Comparison of ENCODE assay signal across 8 cellular contexts in the genomic region with DNA sequence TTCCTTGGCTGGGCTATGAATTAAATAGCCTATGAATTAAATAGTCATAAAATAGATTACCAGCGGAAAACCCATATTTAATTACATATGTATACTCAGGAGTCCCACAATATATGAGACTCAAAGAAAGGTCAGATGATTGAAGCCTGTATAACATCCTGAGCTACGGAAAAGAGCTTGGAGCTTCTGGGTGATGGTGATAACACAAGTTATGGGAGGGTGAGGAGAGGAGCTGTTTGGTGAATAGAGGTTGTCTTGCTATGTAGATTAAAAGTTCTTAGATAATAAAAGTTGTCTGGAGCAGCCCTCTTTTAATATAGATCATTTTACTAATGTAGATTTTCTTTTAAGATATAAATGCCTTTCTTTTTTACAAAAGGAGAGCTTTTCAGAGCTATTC. TPM values are rescaled to one million over a fixed set of nuclear protein-coding genes. Genes with fewer than 3 reads are reported as not detected.
DNase-seq lines count a peak whose midpoint lies in the region; ATAC-seq, FAIRE-seq and TF ChIP-seq lines count a peak whose summit lies in the region.

No MANE protein-coding gene starts in this region.

- no peaks in the 10 kb centered on the region for H3K27me3 ChIP-seq in left ventricle myocardium inferior (ENCODE audit: low read depth)
- no peaks in the 10 kb centered on the region; a peak in 1 of 5 replicates for H3K27me3 ChIP-seq in K562 (ENCODE audit: control insufficient read depth in 2 of 2, insufficient read depth in 2 of 2, low read length in 2 of 2)
- H3K27me3 ChIP-seq in mucosa of rectum (ENCODE audit: control insufficient read depth in 2 of 2, insufficient read depth in 2 of 2, low read length in 2 of 2): no peaks in the 10 kb centered on the region
- H3K27me3 ChIP-seq in uterus: no peaks in the 10 kb centered on the region

- H3K9me3 ChIP-seq in left ventricle myocardium inferior (replicated peaks) (no peaks in the 10 kb centered on the region), K562 (replicated peaks; ENCODE audit: control insufficient read depth, insufficient read depth, low read depth, low read length) (no peaks in the 10 kb centered on the region), mucosa of rectum (ENCODE audit: control insufficient read depth in 2 of 2, low read length in 2 of 2) (no peaks in the 10 kb centered on the region), uterus (no peaks in the 10 kb centered on the region)

- H4K20me1 ChIP-seq in K562 (replicated peaks; ENCODE audit: control insufficient read depth, insufficient read depth, low read length): no peaks in the 10 kb centered on the region

- H3K9ac ChIP-seq in K562 (ENCODE audit: insufficient read depth in 1 of 2, low read depth in 2 of 2, low read length in 2 of 2): peak overlapping the region in 1 of 2 experiments; percentile 86; a peak in 2 of 4 replicates
- H3K9ac ChIP-seq in mucosa of rectum (ENCODE audit: low read depth in 1 of 2, low read length in 2 of 2): no peak overlapping the region

- H3K27ac ChIP-seq in left ventricle myocardium inferior (replicated peaks) (peak overlapping the region; percentile 92), K562 (ENCODE audit: extremely low read depth, low read depth, low read length) (peak overlapping the region; percentile 47; the same call in 2 of the 3 replicates), mucosa of rectum (ENCODE audit: low read depth in 2 of 2, low read length in 2 of 2) (peak overlapping the region; percentile 17 to 88), uterus (peak overlapping the region; percentile 95 to 98)

- TF ChIP-seq POLR2A in K562 (conservative IDR thresholded peaks at IDR 0.05) (no peak), uterus (IDR thresholded peaks at IDR 0.05) (no peak)

- FAIRE-seq in K562 (lab: Jason Lieb, UNC): peak; percentile 70

- intact Hi-C loops in left ventricle myocardium inferior (cut with micrococcal nuclease) (no loop called here), cardiac septum (cut with DNase I) (no loop called here), K562 (cut with micrococcal nuclease) (loop anchor here (10.0 kb wide), 1 partner anchor 619 kb away; a partner anchor contains a TSS), uterus (cut with DNase I; ENCODE audit: low total_unique reads) (no loop called here)

- in situ Hi-C loops in K562 (cut with MboI): no loop called here

- peak; percentile 21; the same call in 1 of the 2 replicates for TF ChIP-seq EP300 in K562 (IDR thresholded peaks at IDR 0.05; ENCODE audit: low read length)

- POLR2A ChIA-PET in K562 (lab: Yijun Ruan, JAX): interaction anchor here (0.6 to 1.0 kb wide), 3 partner anchors 9 to 18 kb away, joined by 3 to 6 read pairs (median 3); no protein-coding TSS in a partner anchor

- H3K36me3 ChIP-seq in left ventricle myocardium inferior (peaks cover 29% of the 10 kb centered on the region), K562 (ENCODE audit: control insufficient read depth, insufficient read depth, low read length) (peaks cover 34% of the 10 kb centered on the region), mucosa of rectum (ENCODE audit: control insufficient read depth in 2 of 2, insufficient read depth in 2 of 2, low read length in 2 of 2) (peaks cover 12 to 21% of the 10 kb centered on the region in 2 donors), uterus (no peaks in the 10 kb centered on the region)

- TF ChIP-seq RAD21 in K562 (CRISPR knock-in tag; conservative IDR thresholded peaks at IDR 0.05 in 1 of 2, IDR thresholded peaks at IDR 0.05 in 1 of 2): no peak

- peaks cover 59% of the 10 kb centered on the region for H3K79me2 ChIP-seq in K562 (ENCODE audit: control insufficient read depth, insufficient read depth, low read length)

- BruUV-seq in K562 (replicated peaks; lab: Mats Ljungman, UMichigan): no TSS peak

- TF ChIP-seq CTCF in left ventricle myocardium inferior (IDR thresholded peaks at IDR 0.05; ENCODE audit: borderline replicate concordance): no peak
- TF ChIP-seq CTCF in K562 (IDR thresholded peaks at IDR 0.05 in 2 of 3, conservative IDR thresholded peaks at IDR 0.05 in 1 of 3; ENCODE audit: insufficient read depth in 2 of 3, low read depth in 1 of 3, low read length in 3 of 3): no peak
- TF ChIP-seq CTCF in uterus (IDR thresholded peaks at IDR 0.05): no peak

- H3K4me1 ChIP-seq in left ventricle myocardium inferior (peaks cover 92% of the 10 kb centered on the region), K562 (replicated peaks in 1 of 2; ENCODE audit: control insufficient read depth in 2 of 2, insufficient read depth in 2 of 2, low read length in 2 of 2) (peaks cover 20 to 35% of the 10 kb centered on the region in 2 experiments), mucosa of rectum (ENCODE audit: control insufficient read depth in 2 of 2, insufficient read depth in 2 of 2, low read length in 2 of 2) (peaks cover 16 to 24% of the 10 kb centered on the region in 2 donors), uterus (peaks cover 6 to 7% of the 10 kb centered on the region in 2 donors)

- peak overlapping the region; percentile 98 for H3K4me2 ChIP-seq in K562 (ENCODE audit: insufficient read depth, low read length)

- WGBS in K562 (ENCODE audit: insufficient coverage, low coverage, missing lambda C conversion rate): 0% methylated on average over 2 of the region's 2 CpGs

- CTCF ChIA-PET in K562 (lab: Yijun Ruan, JAX; ENCODE audit: low intra/inter-chr PET ratio): no interaction called here

- DNase-seq in left ventricle myocardium inferior: no peak
- no peak for DNase-seq in cardiac septum (ENCODE audit: low spot score)
- DNase-seq in K562 (ENCODE audit: extremely low read depth in 1 of 4, low spot score in 3 of 4): peak in 2 of 4 experiments; percentile 53 to 63
- no peak for DNase-seq in uterus
- DNase-seq in SKM-1 treated with dmso at 0.1 percent for 144 hours (lab: John Stamatoyannopoulos, UW; ENCODE audit: unreplicated experiment): no peak

- ATAC-seq in K562 (0 out of 3 replicates have a peak, but pooled peaks have one; percentile 8), HG03378 (IDR thresholded peaks at IDR 0.05; ENCODE audit: unreplicated experiment) (no peak)
- ATAC-seq in activated CD4-positive, CD25-positive, alpha-beta regulatory T cell treated with anti-CD3 and anti-CD28 coated beads, Interleukin-2, amount 50 U/mL, for 24 hours: no peak

- H3K9me1 ChIP-seq in K562 (ENCODE audit: control insufficient read depth, insufficient read depth, low read length): no peaks in the 10 kb centered on the region

- no peak overlapping the region for H2AFZ ChIP-seq in K562 (ENCODE audit: low read depth, low read length)

- peak overlapping the region; percentile 76 for H3K4me3 ChIP-seq in left ventricle myocardium inferior
- peak overlapping the region; percentile 94 for H3K4me3 ChIP-seq in K562
- H3K4me3 ChIP-seq in mucosa of rectum (ENCODE audit: low read length in 2 of 2): peak overlapping the region; percentile 36 to 88
- H3K4me3 ChIP-seq in uterus: peak overlapping the region; percentile 19 to 80

TF ChIP-seq in K562, 482 proteins besides CTCF, POLR2A, EP300 and RAD21 (continues in another document):
- TF ChIP-seq TAF9B (IDR thresholded peaks at IDR 0.05; ENCODE audit: partially characterized antibody): no peak
- TF ChIP-seq ZNF184 (CRISPR knock-in tag; IDR thresholded peaks at IDR 0.05): no peak
- TF ChIP-seq KLF13 (tag; IDR thresholded peaks at IDR 0.05; ENCODE audit: borderline replicate concordance, low read depth): no peak
- TF ChIP-seq BCOR (IDR thresholded peaks at IDR 0.05): no peak

RNA-seq across cellular contexts. Expression of a gene that starts 1.8 kb away (rescaled TPM):
- total RNA-seq in left ventricle myocardium inferior (19.1 TPM), cardiac septum (24.6 TPM), K562 (2014; rRNA removed) (14.4 and 20.2 TPM in 2 replicates), K562 (2014; rRNA removed; fragmentation: Illumina TruSeq; extraction: Trizol) (6.0 and 6.6 TPM in 2 replicates), K562 (2015; rRNA removed; fragmentation: Illumina TruSeq; extraction: Trizol) (9.7 and 10.1 TPM in 2 replicates), K562 (2021) (44.4 and 50.7 TPM in 2 replicates), uterus (100 to 1,000 TPM in 2 of 4 donors, 10 to 100 TPM in 2; 39.0 to 118 (median 78.3) TPM)
- 30.2 and 56.1 TPM in 2 replicates for total RNA-seq in K562 (2011; cell fraction: chromatin; rRNA removed; ENCODE audit: low replicate concordance)
- 36.8 and 39.2 TPM in 2 replicates for total RNA-seq in K562 (2011; cell fraction: nucleolus; rRNA removed)
- total RNA-seq in K562 (2011; cell fraction: nucleoplasm; rRNA removed): 35.0 and 53.2 TPM in 2 replicates
- polyA plus RNA-seq in K562 (2011; rRNA removed) (6.6 and 11.3 TPM in 2 replicates), K562 (2014; fragmentation: Illumina TruSeq; extraction: Trizol) (20.7 and 28.3 TPM in 2 replicates), K562 (2014; fragmentation: Nextera tagmentation; extraction: Ambion mirVana) (1 to 10 TPM; 5.0 to 5.4 TPM), K562 (2014; rRNA removed) (14.0 and 16.2 TPM in 2 replicates)
- 10.6 and 17.0 TPM in 2 replicates for polyA plus RNA-seq in K562 (2011; cell fraction: cytosol; rRNA removed)
- 22.7 and 36.6 TPM in 2 replicates for polyA plus RNA-seq in K562 (2011; cell fraction: nucleus; rRNA removed)
- polyA plus RNA-seq in K562 (2012): 33.2 and 45.0 TPM in 2 replicates
- polyA minus RNA-seq in K562 (2011; rRNA and poly(A)+ RNA removed): 8.2 and 9.8 TPM in 2 replicates
- polyA minus RNA-seq in K562 (2011; cell fraction: cytosol; rRNA and poly(A)+ RNA removed): 31.2 and 50.2 TPM in 2 replicates
- polyA minus RNA-seq in K562 (2011; cell fraction: nucleus; rRNA and poly(A)+ RNA removed): 12.3 and 12.9 TPM in 2 replicates

RNA-seq across cellular contexts. Expression of a gene that starts 4.2 kb away (rescaled TPM):
- total RNA-seq in left ventricle myocardium inferior: 26.1 TPM
- total RNA-seq in cardiac septum: 32.1 TPM
- total RNA-seq in K562 (2011; cell fraction: chromatin; rRNA removed; ENCODE audit: low replicate concordance): 10.7 and 18.8 TPM in 2 replicates
- 18.3 and 19.3 TPM in 2 replicates for total RNA-seq in K562 (2011; cell fraction: nucleolus; rRNA removed)
- total RNA-seq in K562 (2011; cell fraction: nucleoplasm; rRNA removed): 14.7 and 18.3 TPM in 2 replicates
- total RNA-seq in K562 (2014; rRNA removed): 9.7 and 9.9 TPM in 2 replicates
- 1.2 and 2.1 TPM in 2 replicates for total RNA-seq in K562 (2014; rRNA removed; fragmentation: Illumina TruSeq; extraction: Trizol)
- 4.6 and 5.3 TPM in 2 replicates for total RNA-seq in K562 (2015; rRNA removed; fragmentation: Illumina TruSeq; extraction: Trizol)
- total RNA-seq in K562 (2021): 9.6 and 10.3 TPM in 2 replicates
- polyA plus RNA-seq in K562 (2011; rRNA removed): 4.9 and 7.1 TPM in 2 replicates
- polyA plus RNA-seq in K562 (2011; cell fraction: cytosol; rRNA removed): 8.1 and 16.7 TPM in 2 replicates
- polyA plus RNA-seq in K562 (2011; cell fraction: nucleus; rRNA removed): 14.1 and 18.4 TPM in 2 replicates
- polyA plus RNA-seq in K562 (2012): 5.9 and 11.3 TPM in 2 replicates
- 3.5 and 5.2 TPM in 2 replicates for polyA plus RNA-seq in K562 (2014; fragmentation: Illumina TruSeq; extraction: Trizol)
- polyA plus RNA-seq in K562 (2014; fragmentation: Nextera tagmentation; extraction: Ambion mirVana): under 1 TPM; 0.25 to 0.53 TPM
- 6.9 and 8.9 TPM in 2 replicates for polyA plus RNA-seq in K562 (2014; rRNA removed)
- polyA minus RNA-seq in K562 (2011; rRNA and poly(A)+ RNA removed): 2.9 and 3.5 TPM in 2 replicates
- polyA minus RNA-seq in K562 (2011; cell fraction: cytosol; rRNA and poly(A)+ RNA removed): 2.7 and 5.1 TPM in 2 replicates
- 5.9 and 7.2 TPM in 2 replicates for polyA minus RNA-seq in K562 (2011; cell fraction: nucleus; rRNA and poly(A)+ RNA removed)
- total RNA-seq in uterus: 10 to 100 TPM in 2 of 4 donors, 1 to 10 TPM in 2; 4.4 to 16.6 (median 8.3) TPM
